40 cellular contexts compared by ENCODE assay signal in genomic region chr4:61851126-61851525, GRCh38.
"Had no signal": no experiment of that assay in that cellular context is flagged by ENCODE, and none has a peak within 500 bp of the region (broad histone marks: within the 10 kb centered on the region; RNA-seq: fewer than 3 reads in every experiment).

No MANE protein-coding gene starts in this region.

- H3K4me3 Mint-ChIP-seq: activated naive CD4-positive, alpha-beta T cell treated with anti-CD3 and anti-CD28 coated beads for 36 hours; activated naive CD4-positive, alpha-beta T cell treated with anti-CD3 and anti-CD28 coated beads, Interleukin-2, amount 10 ng/mL, durations not matched to agents 7 days and 5 days; activated naive CD4-positive, alpha-beta T cell treated with anti-CD3 and anti-CD28 coated beads, Interleukin-2, amount 50 U/mL, for 24 hours; activated naive CD8-positive, alpha-beta T cell; activated naive CD8-positive, alpha-beta T cell treated with anti-CD3 and anti-CD28 coated beads for 36 hours; activated naive CD8-positive, alpha-beta T cell treated with anti-CD3 and anti-CD28 coated beads, Interleukin-2, amount 10 ng/mL, durations not matched to agents 7 days and 5 days; activated naive CD8-positive, alpha-beta T cell treated with anti-CD3 and anti-CD28 coated beads, Interleukin-2, amount 50 U/mL, for 24 hours; activated T-cell treated with anti-CD3 and anti-CD28 coated beads, Interleukin-2, amount 50 U/mL, for 24 hours; activated T-cell treated with anti-CD3 and anti-CD28 coated beads, Interleukin-2, amount 50 U/mL, for 4 hours; activated T-cell treated with anti-CD3 and anti-CD28 coated beads, Interleukin-2, amount 50 U/mL, for 72 hours; activated T-helper 1 cell treated with anti-CD3 and anti-CD28 coated beads, Interleukin-12 subunit alpha, Interleukin-12 subunit beta, Interleukin-2, Interleukin-4 antibody, amounts not matched to agents 30 ng/mL and 10 ng/mL and 1 ng/mL, durations not matched to agents 14 hours and 24 hours and 36 hours; activated T-helper 17 cell treated with anti-CD3 and anti-CD28 coated beads, Interleukin-2, amount 50 U/mL, for 72 hours; brain; central memory CD8-positive, alpha-beta T cell had no signal

- DNase-seq: activated effector memory CD4-positive, alpha-beta T cell treated with anti-CD3 and anti-CD28 coated beads, Interleukin-2, amount 50 U/mL, for 16 hours; activated effector memory CD4-positive, alpha-beta T cell treated with Interleukin-2 at 50 U/mL for 16 hours; activated gamma-delta T cell; activated gamma-delta T cell treated with Interleukin-2 at 50 U/mL for 16 hours; activated naive CD4-positive, alpha-beta T cell; activated naive CD4-positive, alpha-beta T cell treated with anti-CD3 and anti-CD28 coated beads for 36 hours; activated naive CD4-positive, alpha-beta T cell treated with anti-CD3 and anti-CD28 coated beads, Interleukin-2, amount 10 ng/mL, durations not matched to agents 7 days and 5 days; activated naive CD4-positive, alpha-beta T cell treated with anti-CD3 and anti-CD28 coated beads, Interleukin-2, amount 50 U/mL, for 16 hours; activated naive CD4-positive, alpha-beta T cell treated with Interleukin-2 at 50 U/mL for 16 hours; activated naive CD8-positive, alpha-beta T cell treated with anti-CD3 and anti-CD28 coated beads for 36 hours; activated naive CD8-positive, alpha-beta T cell treated with anti-CD3 and anti-CD28 coated beads, Interleukin-2, amount 10 ng/mL, durations not matched to agents 7 days and 5 days; activated naive CD8-positive, alpha-beta T cell treated with anti-CD3 and anti-CD28 coated beads, Interleukin-2, amount 50 U/mL, for 24 hours; activated T-cell treated with anti-CD3 and anti-CD28 coated beads for 4 hours; activated T-cell treated with anti-CD3 and anti-CD28 coated beads, Interleukin-2, amount 50 U/mL, for 1 hour; activated T-cell treated with anti-CD3 and anti-CD28 coated beads, Interleukin-2, amount 50 U/mL, for 24 hours; activated T-cell treated with anti-CD3 and anti-CD28 coated beads, Interleukin-2, amount 50 U/mL, for 4 hours; activated T-cell treated with anti-CD3 and anti-CD28 coated beads, Interleukin-2, amount 50 U/mL, for 72 hours; adrenal gland; amniotic stem cell; amygdala; anterior cingulate cortex; aorta; body of pancreas; brain microvascular endothelial cell; caudate nucleus; central memory CD4-positive, alpha-beta T cell; cerebellar nuclear complex had no signal

- H3K4me1 Mint-ChIP-seq: activated naive CD4-positive, alpha-beta T cell treated with anti-CD3 and anti-CD28 coated beads, Interleukin-2, amount 10 ng/mL, durations not matched to agents 7 days and 5 days; activated naive CD4-positive, alpha-beta T cell treated with anti-CD3 and anti-CD28 coated beads, Interleukin-2, amount 50 U/mL, for 24 hours; activated naive CD8-positive, alpha-beta T cell treated with anti-CD3 and anti-CD28 coated beads for 36 hours; activated naive CD8-positive, alpha-beta T cell treated with anti-CD3 and anti-CD28 coated beads, Interleukin-2, amount 10 ng/mL, durations not matched to agents 7 days and 5 days; activated naive CD8-positive, alpha-beta T cell treated with anti-CD3 and anti-CD28 coated beads, Interleukin-2, amount 50 U/mL, for 24 hours; activated T-helper 17 cell treated with anti-CD3 and anti-CD28 coated beads, Interleukin-2, amount 50 U/mL, for 72 hours; central memory CD8-positive, alpha-beta T cell had no signal

- H3K36me3 ChIP-seq: adrenal gland, ascending aorta, brain microvascular endothelial cell, breast epithelium, cardiac muscle cell had no signal

- H3K27me3 Mint-ChIP-seq: activated naive CD4-positive, alpha-beta T cell treated with anti-CD3 and anti-CD28 coated beads, Interleukin-2, amount 10 ng/mL, durations not matched to agents 7 days and 5 days; activated naive CD4-positive, alpha-beta T cell treated with anti-CD3 and anti-CD28 coated beads, Interleukin-2, amount 50 U/mL, for 24 hours; activated naive CD8-positive, alpha-beta T cell; activated naive CD8-positive, alpha-beta T cell treated with anti-CD3 and anti-CD28 coated beads for 36 hours; activated naive CD8-positive, alpha-beta T cell treated with anti-CD3 and anti-CD28 coated beads, Interleukin-2, amount 10 ng/mL, durations not matched to agents 7 days and 5 days; activated naive CD8-positive, alpha-beta T cell treated with anti-CD3 and anti-CD28 coated beads, Interleukin-2, amount 50 U/mL, for 24 hours; activated T-cell treated with anti-CD3 and anti-CD28 coated beads, Interleukin-2, amount 50 U/mL, for 24 hours; activated T-helper 17 cell treated with anti-CD3 and anti-CD28 coated beads, Interleukin-2, amount 50 U/mL, for 72 hours; brain; central memory CD8-positive, alpha-beta T cell had no signal

- ATAC-seq: activated naive CD4-positive, alpha-beta T cell treated with anti-CD3 and anti-CD28 coated beads, Interleukin-2, amount 50 U/mL, for 72 hours; activated naive CD8-positive, alpha-beta T cell treated with anti-CD3 and anti-CD28 coated beads, Interleukin-2, amount 50 U/mL, for 24 hours; activated T-cell treated with anti-CD3 and anti-CD28 coated beads, Interleukin-2, amount 50 U/mL, for 4 hours; activated T-cell treated with anti-CD3 and anti-CD28 coated beads, Interleukin-2, amount 50 U/mL, for 72 hours; activated T-helper 17 cell treated with anti-CD3 and anti-CD28 coated beads, Interleukin-2, amount 50 U/mL, for 72 hours; body of pancreas had no signal

- H3K36me3 Mint-ChIP-seq: activated naive CD4-positive, alpha-beta T cell treated with anti-CD3 and anti-CD28 coated beads, Interleukin-2, amount 10 ng/mL, durations not matched to agents 7 days and 5 days; activated naive CD4-positive, alpha-beta T cell treated with anti-CD3 and anti-CD28 coated beads, Interleukin-2, amount 50 U/mL, for 24 hours; activated naive CD4-positive, alpha-beta T cell treated with anti-CD3 and anti-CD28 coated beads, Interleukin-2, amount 50 U/mL, for 72 hours; activated naive CD8-positive, alpha-beta T cell; activated naive CD8-positive, alpha-beta T cell treated with anti-CD3 and anti-CD28 coated beads for 36 hours; activated naive CD8-positive, alpha-beta T cell treated with anti-CD3 and anti-CD28 coated beads, Interleukin-2, amount 10 ng/mL, durations not matched to agents 7 days and 5 days had no signal

- H3K27me3 ChIP-seq: adrenal gland, ascending aorta, body of pancreas, brain microvascular endothelial cell, breast epithelium, cardiac muscle cell had no signal

- H3K4me3 ChIP-seq: adrenal gland, ascending aorta, body of pancreas, breast epithelium, cardiac muscle cell had no signal

- H3K27ac ChIP-seq: adrenal gland, ascending aorta, body of pancreas, brain microvascular endothelial cell, breast epithelium, cardiac muscle cell had no signal

- H3K9me3 Mint-ChIP-seq: activated naive CD4-positive, alpha-beta T cell treated with anti-CD3 and anti-CD28 coated beads, Interleukin-2, amount 50 U/mL, for 24 hours; activated naive CD8-positive, alpha-beta T cell treated with anti-CD3 and anti-CD28 coated beads, Interleukin-2, amount 50 U/mL, for 24 hours; activated T-helper 2 cell treated with anti-CD3 and anti-CD28 coated beads, Interferon-gamma antibody, Interleukin-2, Interleukin-4, amounts not matched to agents 10 μg/mL and 5 μg/mL and 100 μg/mL, durations not matched to agents 14 hours and 24 hours and 36 hours had no signal

- FAIRE-seq: astrocyte, bronchial epithelial cell had no signal

- H3K4me1 ChIP-seq: adrenal gland, ascending aorta, body of pancreas, breast epithelium had no signal

- H3K27ac Mint-ChIP-seq: activated naive CD4-positive, alpha-beta T cell treated with anti-CD3 and anti-CD28 coated beads for 36 hours; activated naive CD4-positive, alpha-beta T cell treated with anti-CD3 and anti-CD28 coated beads, Interleukin-2, amount 10 ng/mL, durations not matched to agents 7 days and 5 days; activated naive CD4-positive, alpha-beta T cell treated with anti-CD3 and anti-CD28 coated beads, Interleukin-2, amount 50 U/mL, for 24 hours; activated naive CD4-positive, alpha-beta T cell treated with anti-CD3 and anti-CD28 coated beads, Interleukin-2, amount 50 U/mL, for 72 hours; activated naive CD8-positive, alpha-beta T cell; activated naive CD8-positive, alpha-beta T cell treated with anti-CD3 and anti-CD28 coated beads for 36 hours; activated naive CD8-positive, alpha-beta T cell treated with anti-CD3 and anti-CD28 coated beads, Interleukin-2, amount 10 ng/mL, durations not matched to agents 7 days and 5 days; activated naive CD8-positive, alpha-beta T cell treated with anti-CD3 and anti-CD28 coated beads, Interleukin-2, amount 50 U/mL, for 24 hours; activated T-cell treated with anti-CD3 and anti-CD28 coated beads, Interleukin-2, amount 50 U/mL, for 24 hours; activated T-cell treated with anti-CD3 and anti-CD28 coated beads, Interleukin-2, amount 50 U/mL, for 72 hours; activated T-helper 1 cell treated with anti-CD3 and anti-CD28 coated beads, Interleukin-12 subunit alpha, Interleukin-12 subunit beta, Interleukin-2, Interleukin-4 antibody, amounts not matched to agents 30 ng/mL and 10 ng/mL and 1 ng/mL, durations not matched to agents 14 hours and 24 hours and 36 hours; activated T-helper 17 cell treated with anti-CD3 and anti-CD28 coated beads, Interleukin-2, amount 50 U/mL, for 72 hours; activated T-helper 2 cell treated with anti-CD3 and anti-CD28 coated beads, Interferon-gamma antibody, Interleukin-2, Interleukin-4, amounts not matched to agents 10 μg/mL and 5 μg/mL and 100 μg/mL, durations not matched to agents 14 hours and 24 hours and 36 hours; brain had no signal

- H3K9me3 ChIP-seq: adrenal gland, ascending aorta, body of pancreas, breast epithelium had no signal
